In the genomic region with DNA sequence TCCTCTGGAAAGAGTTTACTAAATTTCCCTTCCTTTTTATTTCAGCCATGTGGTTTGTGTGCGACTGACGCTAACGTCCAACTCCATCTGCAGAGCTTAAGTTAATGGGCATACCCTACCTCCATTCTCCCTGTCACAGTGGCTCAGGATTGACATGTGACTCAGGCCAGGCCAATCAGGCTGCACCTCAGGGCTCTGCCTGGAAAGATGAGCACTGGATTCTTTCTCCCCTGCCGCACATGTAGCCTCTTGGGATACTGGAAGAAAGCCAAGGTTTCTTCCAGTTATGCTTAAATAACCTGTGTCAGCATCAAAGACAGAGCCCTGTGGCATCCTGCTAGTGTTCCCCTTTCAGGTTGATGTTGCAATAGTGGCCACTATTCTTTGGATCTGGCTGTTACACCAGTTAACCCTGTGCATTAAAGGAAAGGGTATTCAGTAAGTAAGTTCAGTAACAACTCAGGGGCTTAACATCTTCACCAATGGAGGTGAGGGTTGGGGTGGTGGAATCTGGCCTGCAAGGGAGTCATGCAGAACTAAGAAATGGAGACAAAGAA, we compare ENCODE assay signal across 23 cellular contexts. TPM values are rescaled to one million over a fixed set of nuclear protein-coding genes. Genes with fewer than 3 reads are reported as not detected.
DNase-seq lines count a peak whose midpoint lies in the region; ATAC-seq, FAIRE-seq and TF ChIP-seq lines count a peak whose summit lies in the region.
"Had no signal": no experiment of that assay in that cellular context is flagged by ENCODE, and none has a peak within 500 bp of the region (broad histone marks: within the 10 kb centered on the region; RNA-seq: fewer than 3 reads in every experiment).

No MANE protein-coding gene starts in this region.

- H3K9me3 ChIP-seq in BE2C (no peaks in the 10 kb centered on the region), astrocyte (ENCODE audit: insufficient read depth, low read depth, low read length) (no peaks in the 10 kb centered on the region), mesenchymal stem cell (ENCODE audit: control insufficient read depth, low read length) (no peaks in the 10 kb centered on the region)
- H3K9me3 ChIP-seq: BLaER1, esophagus muscularis mucosa, testis had no signal

- peaks cover 57% of the 10 kb centered on the region for H3K27me3 Mint-ChIP-seq in astrocyte (ENCODE audit: low read depth, unreplicated experiment)

- no peaks in the 10 kb centered on the region for H3K79me1 ChIP-seq in mesenchymal stem cell (replicated peaks; ENCODE audit: low read length, poor library complexity, severe bottlenecking)

- H3K27me3 ChIP-seq in BE2C: 0 out of 2 replicates have a peak, but pooled peaks cover 6% of the 10 kb centered on the region
- peaks cover 12% of the 10 kb centered on the region for H3K27me3 ChIP-seq in astrocyte (ENCODE audit: insufficient read depth, low read length)
- H3K27me3 ChIP-seq in mesenchymal stem cell (ENCODE audit: control insufficient read depth in 1 of 2, insufficient read depth in 1 of 2, low read length in 2 of 2): peaks cover 73 to 84% of the 10 kb centered on the region in 2 experiments
- H3K27me3 ChIP-seq: BLaER1, testis had no signal

- H3K9ac ChIP-seq in astrocyte (ENCODE audit: low read length) (no peak overlapping the region), mesenchymal stem cell (ENCODE audit: low read length) (no peak overlapping the region)
- H3K9ac ChIP-seq: BLaER1 had no signal

- no peaks in the 10 kb centered on the region for H4K20me1 ChIP-seq in astrocyte (ENCODE audit: insufficient read depth, low read length)
- H4K20me1 ChIP-seq: BLaER1 had no signal

- no peak overlapping the region for H3K23ac ChIP-seq in mesenchymal stem cell (ENCODE audit: low read length in 2 of 2)

- H4K91ac ChIP-seq in mesenchymal stem cell (ENCODE audit: low read length): no peak overlapping the region

- H2AFZ ChIP-seq in astrocyte (ENCODE audit: low read depth, low read length) (no peak overlapping the region), mesenchymal stem cell (ENCODE audit: low read depth, low read length) (no peak overlapping the region)

- H2BK12ac ChIP-seq in mesenchymal stem cell (ENCODE audit: low read length in 2 of 2): no peak overlapping the region

- no peak overlapping the region for H3K18ac ChIP-seq in mesenchymal stem cell (ENCODE audit: low read depth in 1 of 2, low read length in 2 of 2)

- no peak overlapping the region for H2BK5ac ChIP-seq in mesenchymal stem cell (ENCODE audit: low read depth, low read length, poor library complexity, severe bottlenecking)

- no peak for TF ChIP-seq CTCF in BE2C (IDR thresholded peaks at IDR 0.05; ENCODE audit: low read depth, low read length)
- TF ChIP-seq CTCF in astrocyte (IDR thresholded peaks at IDR 0.05; ENCODE audit: insufficient read depth, low read depth, low read length): no peak

- WGBS in mesenchymal stem cell: 94% methylated on average over 4 of the region's 4 CpGs

- H4K8ac ChIP-seq in mesenchymal stem cell (ENCODE audit: low read length): no peak overlapping the region

- H3K79me2 ChIP-seq in astrocyte (ENCODE audit: insufficient read depth, low read length): no peaks in the 10 kb centered on the region

- H3K4me3 ChIP-seq in BE2C (ENCODE audit: low read depth, low read length) (no peak overlapping the region), astrocyte (ENCODE audit: insufficient read depth, low read depth, low read length) (no peak overlapping the region), mesenchymal stem cell (ENCODE audit: insufficient read depth in 1 of 2, low read depth in 1 of 2, low read length in 2 of 2) (no peak overlapping the region)
- H3K4me3 ChIP-seq: BLaER1, esophagus muscularis mucosa, testis had no signal

- no peak overlapping the region for H3K27ac ChIP-seq in astrocyte (ENCODE audit: low read depth, low read length)
- no peak overlapping the region for H3K27ac ChIP-seq in mesenchymal stem cell (ENCODE audit: low read length, poor library complexity, severe bottlenecking)
- H3K27ac ChIP-seq: BLaER1, esophagus muscularis mucosa, testis had no signal

- H3K27ac Mint-ChIP-seq in astrocyte (ENCODE audit: unreplicated experiment): no peak overlapping the region
- H3K27ac Mint-ChIP-seq: activated naive CD8-positive, alpha-beta T cell treated with anti-CD3 and anti-CD28 coated beads, Interleukin-2, amount 10 ng/mL, durations not matched to agents 7 days and 5 days; effector memory CD8-positive, alpha-beta T cell; stimulated activated memory B cell treated with anti-CD40 and anti-IgM and Interleukin-4, amounts not matched to agents 10 μg/mL and 1 μg/mL and 100 μg/mL, for 72 hours had no signal

- H3K9me3 Mint-ChIP-seq in astrocyte (ENCODE audit: unreplicated experiment): no peaks in the 10 kb centered on the region
- H3K9me3 Mint-ChIP-seq: activated naive CD8-positive, alpha-beta T cell treated with anti-CD3 and anti-CD28 coated beads, Interleukin-2, amount 10 ng/mL, durations not matched to agents 7 days and 5 days; effector memory CD8-positive, alpha-beta T cell; neural crest cell; stimulated activated memory B cell treated with anti-CD40 and anti-IgM and Interleukin-4, amounts not matched to agents 10 μg/mL and 1 μg/mL and 100 μg/mL, for 72 hours had no signal

- H3K4me1 ChIP-seq in BE2C (no peaks in the 10 kb centered on the region), astrocyte (ENCODE audit: insufficient read depth, low read length) (no peaks in the 10 kb centered on the region), mesenchymal stem cell (ENCODE audit: control insufficient read depth, insufficient read depth, low read depth, low read length) (no peaks in the 10 kb centered on the region)
- H3K4me1 ChIP-seq: BLaER1, esophagus muscularis mucosa, testis had no signal

- DNase-seq in DMS79 treated with DMSO at 0.1 percent for 48 hours (lab: John Stamatoyannopoulos, UW) (peak; percentile 56), DMS79 (lab: John Stamatoyannopoulos, UW) (no peak), BE2C (peak; percentile 42), NCI-H1694 (lab: John Stamatoyannopoulos, UW) (peak; percentile 30), astrocyte (ENCODE audit: low read depth) (no peak), mesenchymal stem cell (no peak)
- DNase-seq in stimulated activated naive CD4-positive, alpha-beta T cell (lab: John Stamatoyannopoulos, UW): no peak
- DNase-seq: activated CD4-positive, alpha-beta T cell treated with anti-CD3 and anti-CD28 coated beads for 48 hours; activated naive CD8-positive, alpha-beta T cell treated with anti-CD3 and anti-CD28 coated beads, Interleukin-2, amount 10 ng/mL, durations not matched to agents 7 days and 5 days; Calu3; effector memory CD8-positive, alpha-beta T cell; GF-D8; midbrain; NCI-H69; testis had no signal

- H3K36me3 Mint-ChIP-seq in astrocyte (ENCODE audit: low read depth, unreplicated experiment): no peaks in the 10 kb centered on the region
- H3K36me3 Mint-ChIP-seq: activated naive CD8-positive, alpha-beta T cell treated with anti-CD3 and anti-CD28 coated beads, Interleukin-2, amount 10 ng/mL, durations not matched to agents 7 days and 5 days; stimulated activated memory B cell treated with anti-CD40 and anti-IgM and Interleukin-4, amounts not matched to agents 10 μg/mL and 1 μg/mL and 100 μg/mL, for 72 hours had no signal

- H3K4me1 Mint-ChIP-seq in astrocyte (ENCODE audit: low read depth, unreplicated experiment): no peaks in the 10 kb centered on the region
- H3K4me1 Mint-ChIP-seq: activated naive CD8-positive, alpha-beta T cell treated with anti-CD3 and anti-CD28 coated beads, Interleukin-2, amount 10 ng/mL, durations not matched to agents 7 days and 5 days; stimulated activated memory B cell treated with anti-CD40 and anti-IgM and Interleukin-4, amounts not matched to agents 10 μg/mL and 1 μg/mL and 100 μg/mL, for 72 hours had no signal

- no peak overlapping the region for H2BK120ac ChIP-seq in mesenchymal stem cell (ENCODE audit: low read depth, low read length)

- H2AK5ac ChIP-seq in mesenchymal stem cell (ENCODE audit: low read length, severe bottlenecking): no peak overlapping the region

- H3K4ac ChIP-seq in mesenchymal stem cell (ENCODE audit: low read depth in 1 of 2, low read length in 2 of 2): no peak overlapping the region

- no peak overlapping the region for H3K14ac ChIP-seq in mesenchymal stem cell (ENCODE audit: low read length in 2 of 2)

- peak overlapping the region; percentile 11 for H3K4me3 Mint-ChIP-seq in astrocyte (ENCODE audit: unreplicated experiment)
- H3K4me3 Mint-ChIP-seq: activated naive CD8-positive, alpha-beta T cell treated with anti-CD3 and anti-CD28 coated beads, Interleukin-2, amount 10 ng/mL, durations not matched to agents 7 days and 5 days; effector memory CD8-positive, alpha-beta T cell; neural crest cell; stimulated activated memory B cell treated with anti-CD40 and anti-IgM and Interleukin-4, amounts not matched to agents 10 μg/mL and 1 μg/mL and 100 μg/mL, for 72 hours had no signal

- no peak overlapping the region for H2BK15ac ChIP-seq in mesenchymal stem cell (ENCODE audit: low read depth, poor library complexity, severe bottlenecking)

- FAIRE-seq in astrocyte (lab: Jason Lieb, UNC): no peak
- FAIRE-seq: HepG2, RCC 7860 had no signal

- H3K4me2 ChIP-seq in astrocyte (ENCODE audit: low read length) (no peak overlapping the region), mesenchymal stem cell (ENCODE audit: low read length, poor library complexity, severe bottlenecking) (no peak overlapping the region)
- H3K4me2 ChIP-seq: BLaER1 had no signal

- ATAC-seq in HG02642 (IDR thresholded peaks at IDR 0.05; ENCODE audit: poor library complexity, unreplicated experiment): no peak
- ATAC-seq: HepG2 had no signal

- H3K36me3 ChIP-seq in BE2C: no peaks in the 10 kb centered on the region
- H3K36me3 ChIP-seq in astrocyte (ENCODE audit: insufficient read depth, low read length): no peaks in the 10 kb centered on the region
- no peaks in the 10 kb centered on the region for H3K36me3 ChIP-seq in mesenchymal stem cell (ENCODE audit: control insufficient read depth in 1 of 2, insufficient read depth in 2 of 2, low read depth in 1 of 2, low read length in 2 of 2)
- H3K36me3 ChIP-seq: BLaER1, esophagus muscularis mucosa had no signal

RNA-seq across cellular contexts. Expression of a gene that starts 55.1 kb away (rescaled TPM):
- polyA plus RNA-seq in BE2C (2012; ENCODE audit: insufficient read depth, insufficient read length, low read depth): not detected
- 0.38 and 0.39 TPM in 2 replicates for total RNA-seq in astrocyte
- polyA plus RNA-seq in mesenchymal stem cell (2013, experiment 1 of 2): not detected
- polyA plus RNA-seq in mesenchymal stem cell (2013, experiment 2 of 2): not detected
- total RNA-seq: A172; activated naive CD8-positive, alpha-beta T cell treated with anti-CD3 and anti-CD28 coated beads, Interleukin-2, amount 10 ng/mL, durations not matched to agents 7 days and 5 days; Calu3; HepG2 had no signal
- polyA plus RNA-seq: HepG2 had no signal

Comparison
In these comparisons a context has a peak if more than half of its experiments do, and no peak if none do; other contexts are left out.
1. DNase-seq: peak in DMS79 treated with DMSO at 0.1 percent for 48 hours (single experiment), BE2C (single experiment) and NCI-H1694 (single experiment); none in DMS79 (single experiment), astrocyte (single experiment), stimulated activated naive CD4-positive, alpha-beta T cell (0 of 6) and mesenchymal stem cell (single experiment).